1 cellular context compared by ENCODE assay signal in genomic region chr3:128095222-128095703, GRCh38.
TF ChIP-seq lines count a peak whose summit lies in the region.

No MANE protein-coding gene starts in this region.

TF ChIP-seq in HepG2, 621 proteins besides CTCF, POLR2A, EP300 and RAD21 (continued from another document and continues in another):
- TF ChIP-seq CSRNP1 (CRISPR knock-in tag; IDR thresholded peaks at IDR 0.05) (no peak), REL (CRISPR knock-in tag; conservative IDR thresholded peaks at IDR 0.05) (no peak), RFX1 (IDR thresholded peaks at IDR 0.05) (no peak), ZNF274 (CRISPR knock-in tag; IDR thresholded peaks at IDR 0.05) (0 out of 2 replicates have a peak, but pooled peaks have one; percentile 60), ZBED4 (CRISPR knock-in tag; IDR thresholded peaks at IDR 0.05; ENCODE audit: borderline replicate concordance) (no peak), GATAD2A (CRISPR knock-in tag; IDR thresholded peaks at IDR 0.05) (no peak), HMG20B (CRISPR knock-in tag; conservative IDR thresholded peaks at IDR 0.05) (no peak), SMAD3 (CRISPR knock-in tag; IDR thresholded peaks at IDR 0.05) (no peak), CAMTA2 (CRISPR knock-in tag; IDR thresholded peaks at IDR 0.05; ENCODE audit: borderline replicate concordance) (no peak), ATF6 (CRISPR knock-in tag; conservative IDR thresholded peaks at IDR 0.05) (no peak), CBX5 (CRISPR knock-in tag; IDR thresholded peaks at IDR 0.05; ENCODE audit: borderline replicate concordance) (no peak; the same call in 1 of the 2 replicates), PRMT3 (CRISPR knock-in tag; IDR thresholded peaks at IDR 0.05; ENCODE audit: borderline replicate concordance, low read depth) (no peak), MTA1 (CRISPR knock-in tag; IDR thresholded peaks at IDR 0.05; ENCODE audit: borderline replicate concordance) (no peak), ZBTB20 (CRISPR knock-in tag; IDR thresholded peaks at IDR 0.05; ENCODE audit: borderline replicate concordance, low read depth) (0 out of 2 replicates have a peak, but pooled peaks have one; percentile 12), ZBTB14 (CRISPR knock-in tag; IDR thresholded peaks at IDR 0.05) (no peak), ATAD3A (CRISPR knock-in tag; IDR thresholded peaks at IDR 0.05) (no peak), ZFP36 (IDR thresholded peaks at IDR 0.05; ENCODE audit: borderline replicate concordance, low read depth, low read length, partially characterized antibody) (no peak), ZNF530 (CRISPR knock-in tag; IDR thresholded peaks at IDR 0.05; ENCODE audit: low read depth) (no peak), ZNF724P (CRISPR knock-in tag; IDR thresholded peaks at IDR 0.05; ENCODE audit: borderline replicate concordance) (no peak), FOXC1 (CRISPR knock-in tag; IDR thresholded peaks at IDR 0.05; ENCODE audit: borderline replicate concordance) (no peak), KDM4B (CRISPR knock-in tag; IDR thresholded peaks at IDR 0.05) (no peak; the same call in 1 of the 2 replicates), SMAD1 (CRISPR knock-in tag; IDR thresholded peaks at IDR 0.05; ENCODE audit: borderline replicate concordance, low read depth) (no peak), CBX2 (IDR thresholded peaks at IDR 0.05; ENCODE audit: low read depth, low read length) (no peak), CBX2 (CRISPR knock-in tag; IDR thresholded peaks at IDR 0.05; ENCODE audit: low read depth) (no peak), PHF5A (CRISPR knock-in tag; IDR thresholded peaks at IDR 0.05; ENCODE audit: low read depth, unreplicated experiment) (no peak), BCL6 (CRISPR knock-in tag; IDR thresholded peaks at IDR 0.05) (no peak), ZNF383 (CRISPR knock-in tag; IDR thresholded peaks at IDR 0.05; ENCODE audit: borderline replicate concordance) (no peak), SMC3 (IDR thresholded peaks at IDR 0.05; ENCODE audit: low read length) (peak; percentile 61; the same call in 1 of the 2 replicates), ZSCAN5A (CRISPR knock-in tag; IDR thresholded peaks at IDR 0.05; ENCODE audit: borderline replicate concordance) (no peak), GLI4 (CRISPR knock-in tag; IDR thresholded peaks at IDR 0.05; ENCODE audit: borderline replicate concordance) (no peak), MXI1 (IDR thresholded peaks at IDR 0.05; ENCODE audit: borderline replicate concordance, low read depth, low read length) (peak; percentile 54; the same call in 1 of the 3 replicates), ZNF280B (CRISPR knock-in tag; IDR thresholded peaks at IDR 0.05; ENCODE audit: borderline replicate concordance) (peak; percentile 45; the same call in 1 of the 2 replicates), ZNF652 (CRISPR knock-in tag; IDR thresholded peaks at IDR 0.05; ENCODE audit: borderline replicate concordance, low read depth) (no peak), HNF1B (CRISPR knock-in tag; IDR thresholded peaks at IDR 0.05) (no peak), REST (IDR thresholded peaks at IDR 0.05; ENCODE audit: borderline replicate concordance in 1 of 2, low read depth in 1 of 2, low read length in 2 of 2) (no peak), IRF1 (CRISPR knock-in tag; IDR thresholded peaks at IDR 0.05; ENCODE audit: low read depth) (no peak), SP5 (CRISPR knock-in tag; IDR thresholded peaks at IDR 0.05; ENCODE audit: borderline replicate concordance, low read depth) (no peak), ZNF382 (CRISPR knock-in tag; IDR thresholded peaks at IDR 0.05; ENCODE audit: borderline replicate concordance) (no peak)
- TF ChIP-seq, protein P1, sequence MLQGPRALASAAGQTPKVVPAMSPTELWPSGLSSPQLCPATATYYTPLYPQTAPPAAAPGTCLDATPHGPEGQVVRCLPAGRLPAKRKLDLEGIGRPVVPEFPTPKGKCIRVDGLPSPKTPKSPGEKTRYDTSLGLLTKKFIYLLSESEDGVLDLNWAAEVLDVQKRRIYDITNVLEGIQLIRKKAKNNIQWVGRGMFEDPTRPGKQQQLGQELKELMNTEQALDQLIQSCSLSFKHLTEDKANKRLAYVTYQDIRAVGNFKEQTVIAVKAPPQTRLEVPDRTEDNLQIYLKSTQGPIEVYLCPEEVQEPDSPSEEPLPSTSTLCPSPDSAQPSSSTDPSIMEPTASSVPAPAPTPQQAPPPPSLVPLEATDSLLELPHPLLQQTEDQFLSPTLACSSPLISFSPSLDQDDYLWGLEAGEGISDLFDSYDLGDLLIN (CRISPR knock-in tag; IDR thresholded peaks at IDR 0.05; ENCODE audit: borderline replicate concordance): no peak
- TF ChIP-seq, protein P2, sequence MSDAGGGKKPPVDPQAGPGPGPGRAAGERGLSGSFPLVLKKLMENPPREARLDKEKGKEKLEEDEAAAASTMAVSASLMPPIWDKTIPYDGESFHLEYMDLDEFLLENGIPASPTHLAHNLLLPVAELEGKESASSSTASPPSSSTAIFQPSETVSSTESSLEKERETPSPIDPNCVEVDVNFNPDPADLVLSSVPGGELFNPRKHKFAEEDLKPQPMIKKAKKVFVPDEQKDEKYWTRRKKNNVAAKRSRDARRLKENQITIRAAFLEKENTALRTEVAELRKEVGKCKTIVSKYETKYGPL (CRISPR knock-in tag; IDR thresholded peaks at IDR 0.05): no peak
